3 cellular contexts compared by ENCODE assay signal in genomic region chr1:203527013-203527412, GRCh38.
TF ChIP-seq lines count a peak whose summit lies in the region.

No MANE protein-coding gene starts in this region.

TF ChIP-seq in A549, 52 proteins besides CTCF, POLR2A, EP300 and RAD21:
- no peak for TF ChIP-seq CEBPB (IDR thresholded peaks at IDR 0.05)
- no peak for TF ChIP-seq MAX (IDR thresholded peaks at IDR 0.05)
- TF ChIP-seq CHD4 (IDR thresholded peaks at IDR 0.05; ENCODE audit: borderline replicate concordance), result no peak
- no peak for TF ChIP-seq TP53 (CRISPR knock-in tag; IDR thresholded peaks at IDR 0.05)
- no peak for TF ChIP-seq HEYL (CRISPR knock-in tag; IDR thresholded peaks at IDR 0.05)

TF ChIP-seq in IMR-90, 13 proteins besides CTCF, POLR2A, EP300 and RAD21:
- TF ChIP-seq, protein P1, sequence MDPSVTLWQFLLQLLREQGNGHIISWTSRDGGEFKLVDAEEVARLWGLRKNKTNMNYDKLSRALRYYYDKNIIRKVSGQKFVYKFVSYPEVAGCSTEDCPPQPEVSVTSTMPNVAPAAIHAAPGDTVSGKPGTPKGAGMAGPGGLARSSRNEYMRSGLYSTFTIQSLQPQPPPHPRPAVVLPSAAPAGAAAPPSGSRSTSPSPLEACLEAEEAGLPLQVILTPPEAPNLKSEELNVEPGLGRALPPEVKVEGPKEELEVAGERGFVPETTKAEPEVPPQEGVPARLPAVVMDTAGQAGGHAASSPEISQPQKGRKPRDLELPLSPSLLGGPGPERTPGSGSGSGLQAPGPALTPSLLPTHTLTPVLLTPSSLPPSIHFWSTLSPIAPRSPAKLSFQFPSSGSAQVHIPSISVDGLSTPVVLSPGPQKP (IDR thresholded peaks at IDR 0.05; ENCODE audit: borderline replicate concordance, low read depth, low read length), result no peak
- no peak for TF ChIP-seq CHD1 (IDR thresholded peaks at IDR 0.05; ENCODE audit: low read depth, low read length)
- no peak for TF ChIP-seq CEBPB (IDR thresholded peaks at IDR 0.05; ENCODE audit: low read depth, low read length)
- TF ChIP-seq RCOR1 (IDR thresholded peaks at IDR 0.05; ENCODE audit: insufficient replicate concordance, low read length), result no peak
- no peak for TF ChIP-seq FOS (IDR thresholded peaks at IDR 0.05; ENCODE audit: low read depth, low read length)
- no peak for TF ChIP-seq BHLHE40 (IDR thresholded peaks at IDR 0.05; ENCODE audit: low read depth, low read length)
- TF ChIP-seq, protein P2, sequence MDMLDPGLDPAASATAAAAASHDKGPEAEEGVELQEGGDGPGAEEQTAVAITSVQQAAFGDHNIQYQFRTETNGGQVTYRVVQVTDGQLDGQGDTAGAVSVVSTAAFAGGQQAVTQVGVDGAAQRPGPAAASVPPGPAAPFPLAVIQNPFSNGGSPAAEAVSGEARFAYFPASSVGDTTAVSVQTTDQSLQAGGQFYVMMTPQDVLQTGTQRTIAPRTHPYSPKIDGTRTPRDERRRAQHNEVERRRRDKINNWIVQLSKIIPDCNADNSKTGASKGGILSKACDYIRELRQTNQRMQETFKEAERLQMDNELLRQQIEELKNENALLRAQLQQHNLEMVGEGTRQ (IDR thresholded peaks at IDR 0.05; ENCODE audit: low read depth, low read length), result no peak
- no peak for TF ChIP-seq RFX5 (IDR thresholded peaks at IDR 0.05; ENCODE audit: low read depth, low read length)
- no peak for TF ChIP-seq MAFK (IDR thresholded peaks at IDR 0.05; ENCODE audit: low read depth, low read length)

TF ChIP-seq in endothelial cell of umbilical vein, 7 proteins besides CTCF, POLR2A, EP300 and RAD21:
- TF ChIP-seq EZH2 (IDR thresholded peaks at IDR 0.05; ENCODE audit: borderline replicate concordance, low read depth, low read length, severe bottlenecking) (no peak), MAX (IDR thresholded peaks at IDR 0.05; ENCODE audit: insufficient read depth, insufficient read length) (no peak), JUN (IDR thresholded peaks at IDR 0.05; ENCODE audit: borderline replicate concordance, insufficient read depth, insufficient read length, low read depth) (no peak), POLR2AphosphoS5 (IDR thresholded peaks at IDR 0.05; ENCODE audit: insufficient read depth, low read depth, low read length) (no peak), MYC (IDR thresholded peaks at IDR 0.05; ENCODE audit: low read depth, low read length) (no peak), GATA2 (IDR thresholded peaks at IDR 0.05; ENCODE audit: insufficient read depth, insufficient read length, low read depth, low read length) (no peak), FOS (IDR thresholded peaks at IDR 0.05; ENCODE audit: borderline replicate concordance, insufficient read depth, low read length) (no peak)
